Comparison of ENCODE assay signal across 8 cellular contexts in genomic region chr12:12563529-12563928, GRCh38.
A peak's percentile ranks its signal among the peaks of the same experiment; 100 is the strongest.
DNase-seq lines count a peak whose midpoint lies in the region; ATAC-seq and TF ChIP-seq lines count a peak whose summit lies in the region.

No MANE protein-coding gene starts in this region.

- no peaks in the 10 kb centered on the region for H3K36me3 ChIP-seq in HUES6 (ENCODE audit: control insufficient read depth, insufficient read depth, low read length)
- H3K36me3 ChIP-seq in muscle layer of colon (ENCODE audit: insufficient read depth, low read length): no peaks in the 10 kb centered on the region

- H3K27me3 Mint-ChIP-seq in central memory CD8-positive, alpha-beta T cell: no peaks in the 10 kb centered on the region
- peaks cover 7% of the 10 kb centered on the region for H3K27me3 Mint-ChIP-seq in stimulated activated memory B cell treated with anti-CD40 and anti-IgM and Interleukin-4, amounts not matched to agents 10 μg/mL and 1 μg/mL and 100 μg/mL, for 72 hours

- ATAC-seq in central memory CD8-positive, alpha-beta T cell (replicated peaks; ENCODE audit: extremely low read depth, poor library complexity, severe bottlenecking): no peak
- no peak for ATAC-seq in stimulated activated memory B cell treated with anti-CD40 and anti-IgM and Interleukin-4, amounts not matched to agents 10 μg/mL and 1 μg/mL and 100 μg/mL, for 72 hours
- ATAC-seq in GM19023 (IDR thresholded peaks at IDR 0.05; ENCODE audit: unreplicated experiment): no peak

- DNase-seq in AG10803 (ENCODE audit: low read depth) (peak; percentile 3), NCI-H187 treated with DMSO at 0.1 percent for 48 hours (lab: John Stamatoyannopoulos, UW) (no peak), NCI-H2171 treated with DMSO at 0.1 percent for 48 hours (lab: John Stamatoyannopoulos, UW) (no peak)
- DNase-seq in central memory CD8-positive, alpha-beta T cell (ENCODE audit: low spot score in 2 of 2): no peak

- H3K4me3 ChIP-seq in AG10803 (ENCODE audit: low read length): no peak overlapping the region
- H3K4me3 ChIP-seq in HUES6 (ENCODE audit: low read depth, low read length): peak overlapping the region; percentile 81; the same call in 1 of the 2 replicates
- no peak overlapping the region for H3K4me3 ChIP-seq in muscle layer of colon (ENCODE audit: low read depth in 1 of 2, low read length in 2 of 2)

- H3K27me3 ChIP-seq in HUES6 (ENCODE audit: control insufficient read depth, insufficient read depth, low read length) (no peaks in the 10 kb centered on the region), muscle layer of colon (ENCODE audit: control insufficient read depth in 1 of 2, insufficient read depth in 2 of 2, low read length in 2 of 2) (no peaks in the 10 kb centered on the region)

- H3K9ac ChIP-seq in HUES6 (ENCODE audit: low read length) (no peak overlapping the region), muscle layer of colon (ENCODE audit: low read length) (no peak overlapping the region)

- peak overlapping the region; percentile 94 for H3K27ac Mint-ChIP-seq in central memory CD8-positive, alpha-beta T cell (ENCODE audit: low read depth)
- no peak overlapping the region for H3K27ac Mint-ChIP-seq in stimulated activated memory B cell treated with anti-CD40 and anti-IgM and Interleukin-4, amounts not matched to agents 10 μg/mL and 1 μg/mL and 100 μg/mL, for 72 hours

- TF ChIP-seq CTCF in AG10803 (conservative IDR thresholded peaks at IDR 0.05; ENCODE audit: low read length): no peak

- no peaks in the 10 kb centered on the region for H3K9me3 Mint-ChIP-seq in central memory CD8-positive, alpha-beta T cell
- peaks cover 2% of the 10 kb centered on the region for H3K9me3 Mint-ChIP-seq in stimulated activated memory B cell treated with anti-CD40 and anti-IgM and Interleukin-4, amounts not matched to agents 10 μg/mL and 1 μg/mL and 100 μg/mL, for 72 hours

- H3K27ac ChIP-seq in HUES6 (ENCODE audit: low read depth, low read length): no peak overlapping the region
- H3K27ac ChIP-seq in muscle layer of colon (ENCODE audit: low read depth, low read length): peak overlapping the region; percentile 95

- peaks cover 28% of the 10 kb centered on the region for H3K36me3 Mint-ChIP-seq in central memory CD8-positive, alpha-beta T cell (ENCODE audit: insufficient read depth)
- H3K36me3 Mint-ChIP-seq in stimulated activated memory B cell treated with anti-CD40 and anti-IgM and Interleukin-4, amounts not matched to agents 10 μg/mL and 1 μg/mL and 100 μg/mL, for 72 hours: no peaks in the 10 kb centered on the region

- peaks cover 17% of the 10 kb centered on the region for H3K4me1 ChIP-seq in HUES6 (ENCODE audit: control insufficient read depth, insufficient read depth, low read length)
- H3K4me1 ChIP-seq in muscle layer of colon (ENCODE audit: insufficient read depth, low read length): peaks cover 25% of the 10 kb centered on the region

- H3K4me1 Mint-ChIP-seq in central memory CD8-positive, alpha-beta T cell: peaks cover 18% of the 10 kb centered on the region
- H3K4me1 Mint-ChIP-seq in stimulated activated memory B cell treated with anti-CD40 and anti-IgM and Interleukin-4, amounts not matched to agents 10 μg/mL and 1 μg/mL and 100 μg/mL, for 72 hours: peaks cover 13% of the 10 kb centered on the region

- H3K4me3 Mint-ChIP-seq in central memory CD8-positive, alpha-beta T cell: peak overlapping the region; percentile 88
- H3K4me3 Mint-ChIP-seq in stimulated activated memory B cell treated with anti-CD40 and anti-IgM and Interleukin-4, amounts not matched to agents 10 μg/mL and 1 μg/mL and 100 μg/mL, for 72 hours: no peak overlapping the region

- H3K9me3 ChIP-seq in HUES6 (ENCODE audit: control insufficient read depth, insufficient read depth, low read depth, low read length) (peaks cover 12% of the 10 kb centered on the region), muscle layer of colon (ENCODE audit: low read length) (no peaks in the 10 kb centered on the region)
